In genomic region chr2:217897816-217898806, GRCh38 we compare ENCODE assay signal across 14 cellular contexts.
DNase-seq lines count a peak whose midpoint lies in the region; ATAC-seq, FAIRE-seq and TF ChIP-seq lines count a peak whose summit lies in the region.
"Had no signal": no experiment of that assay in that cellular context is flagged by ENCODE, and none has a peak within 500 bp of the region (broad histone marks: within the 10 kb centered on the region; RNA-seq: fewer than 3 reads in every experiment).

No MANE protein-coding gene starts in this region.

- POLR2A ChIA-PET in SK-N-SH (lab: Yijun Ruan, JAX) = interaction anchor here (1.4 to 2.1 kb wide), 2 partner anchors 10 to 24 kb away, joined by 3 to 4 read pairs; no protein-coding TSS in a partner anchor

- no peaks in the 10 kb centered on the region for H3K27me3 ChIP-seq in SK-N-SH (ENCODE audit: insufficient read depth)
- no peaks in the 10 kb centered on the region for H3K27me3 ChIP-seq in left ventricle myocardium inferior (ENCODE audit: low read depth)
- H3K27me3 ChIP-seq in aorta (ENCODE audit: control insufficient read depth in 1 of 2, insufficient read depth in 2 of 2, low read length in 1 of 2) = no peaks in the 10 kb centered on the region

- H2AFZ ChIP-seq in SK-N-SH (ENCODE audit: low read depth) = no peak overlapping the region

- TF ChIP-seq RAD21 in SK-N-SH (IDR thresholded peaks at IDR 0.05; ENCODE audit: low read length) = no peak

- H3K27ac ChIP-seq in SK-N-SH (ENCODE audit: low read depth in 2 of 2, low read length in 1 of 2) (peak overlapping the region; percentile 34 to 52; a peak in 1 of 4 replicates), left ventricle myocardium inferior (replicated peaks) (peak overlapping the region; percentile 95), aorta (ENCODE audit: low read depth in 1 of 2, low read length in 2 of 2) (peak overlapping the region; percentile 79 to 91)

- intact Hi-C loops in left ventricle myocardium inferior (cut with micrococcal nuclease) = no loop called here
- intact Hi-C loops in aorta (cut with DNase I) = loop anchor here (5.0 kb wide), 2 partner anchors 36 to 89 kb away; no protein-coding TSS in a partner anchor

- no peak for TF ChIP-seq EP300 in SK-N-SH (IDR thresholded peaks at IDR 0.05; ENCODE audit: borderline replicate concordance in 1 of 2, low read depth in 1 of 2, low read length in 1 of 2)

- H3K4me1 ChIP-seq in SK-N-SH (ENCODE audit: control insufficient read depth in 1 of 2, insufficient read depth in 2 of 2, low read depth in 1 of 2, low read length in 1 of 2) = peaks cover 9 to 32% of the 10 kb centered on the region in 2 experiments; a peak in 2 of 4 replicates
- peaks cover 87% of the 10 kb centered on the region for H3K4me1 ChIP-seq in left ventricle myocardium inferior
- peaks cover 1 to 3% of the 10 kb centered on the region in 2 donors for H3K4me1 ChIP-seq in aorta (ENCODE audit: control insufficient read depth in 1 of 2, insufficient read depth in 2 of 2, low read length in 2 of 2)

- no peak overlapping the region for H3K4me3 ChIP-seq in SK-N-SH (ENCODE audit: low read depth in 2 of 2, low read length in 1 of 2)
- peak overlapping the region; percentile 2 for H3K4me3 ChIP-seq in left ventricle myocardium inferior
- no peak overlapping the region for H3K4me3 ChIP-seq in aorta (ENCODE audit: low read length in 2 of 2)

- H3K79me2 ChIP-seq in SK-N-SH (ENCODE audit: insufficient read depth) = peaks cover 76% of the 10 kb centered on the region

- H3K9me2 ChIP-seq in SK-N-SH = no peaks in the 10 kb centered on the region

- TF ChIP-seq CTCF in SK-N-SH (IDR thresholded peaks at IDR 0.05) (no peak), left ventricle myocardium inferior (IDR thresholded peaks at IDR 0.05; ENCODE audit: borderline replicate concordance) (no peak)

- H3K4me2 ChIP-seq in SK-N-SH = no peak overlapping the region

- H3K9ac ChIP-seq in SK-N-SH = no peak overlapping the region

- no peak for FAIRE-seq in RCC 7860 (lab: Jason Lieb, UNC)

- ATAC-seq in SK-N-SH treated with all-trans-retinoic acid at 6 μM for 48 hours (no peak), aorta (ENCODE audit: low FRiP score) (peak; percentile 53), GM21526 (IDR thresholded peaks at IDR 0.05; ENCODE audit: low FRiP score, unreplicated experiment) (no peak), GM21737 (IDR thresholded peaks at IDR 0.05; ENCODE audit: unreplicated experiment) (no peak)
- ATAC-seq: naive thymus-derived CD8-positive, alpha-beta T cell had no signal

- peaks cover 56% of the 10 kb centered on the region for H4K20me1 ChIP-seq in SK-N-SH (ENCODE audit: insufficient read depth)

- peaks cover 23% of the 10 kb centered on the region for H3F3A ChIP-seq in SK-N-SH (replicated peaks; ENCODE audit: insufficient read depth)

- H3K36me3 ChIP-seq in SK-N-SH (replicated peaks in 1 of 2; ENCODE audit: control insufficient read depth in 1 of 2, insufficient read depth in 2 of 2, low read length in 1 of 2) = peaks cover 40 to 49% of the 10 kb centered on the region in 2 experiments
- peaks cover 84% of the 10 kb centered on the region for H3K36me3 ChIP-seq in left ventricle myocardium inferior
- peaks cover 0 to 22% of the 10 kb centered on the region in 2 donors for H3K36me3 ChIP-seq in aorta (ENCODE audit: control insufficient read depth in 1 of 2, insufficient read depth in 2 of 2, low read length in 1 of 2)

- no peaks in the 10 kb centered on the region for H3K9me3 ChIP-seq in SK-N-SH
- no peaks in the 10 kb centered on the region for H3K9me3 ChIP-seq in left ventricle myocardium inferior (replicated peaks)
- H3K9me3 ChIP-seq in aorta (ENCODE audit: control insufficient read depth, low read length) = no peaks in the 10 kb centered on the region

- CTCF ChIA-PET in SK-N-SH (lab: Yijun Ruan, JAX) = interaction anchor here (0.8 to 3.3 kb wide), 15 partner anchors 8 to 171 kb away, joined by 3 to 23 read pairs (median 5); partner anchors contain the start of gene RUFY4

- 92% methylated on average over 12 of the region's 23 CpGs for WGBS in SK-N-SH (ENCODE audit: low lambda C conversion rate)
- WGBS in aorta, 2 donors = 26 to 27% methylated on average over 23 of the region's 23 CpGs

- DNase-seq in SK-N-SH = no peak
- DNase-seq in left ventricle myocardium inferior = peak; percentile 57
- peak; percentile 68 for DNase-seq in pons (ENCODE audit: low spot score)
- DNase-seq in aorta = no peak
- DNase-seq in RCC 7860 (ENCODE audit: low spot score) = no peak
- DNase-seq: 8988T; activated CD4-positive, alpha-beta T cell treated with anti-CD3 and anti-CD28 coated beads for 1 hour; dermis blood vessel endothelial cell; KBM-7; naive thymus-derived CD8-positive, alpha-beta T cell; stimulated activated CD4-positive, alpha-beta T cell treated with anti-CD3 and anti-CD28 coated beads, Interleukin-2, amount 100 ng/mL, for 24 hours had no signal

TF ChIP-seq in SK-N-SH, 30 proteins besides CTCF, POLR2A, EP300 and RAD21:
- TF ChIP-seq ELF1 (IDR thresholded peaks at IDR 0.05) = no peak
- TF ChIP-seq CHD2 (IDR thresholded peaks at IDR 0.05; ENCODE audit: low read length, partially characterized antibody) = no peak

TF ChIP-seq in SK-N-SH treated with all-trans-retinoic acid at 6 μM for 48 hours, 23 proteins besides CTCF, POLR2A, EP300 and RAD21:
- TF ChIP-seq CSDC2 (CRISPR knock-in tag; IDR thresholded peaks at IDR 0.05) (no peak), ESRRG (CRISPR knock-in tag; IDR thresholded peaks at IDR 0.05) (no peak), OSR1 (CRISPR knock-in tag; IDR thresholded peaks at IDR 0.05) (no peak), ZNF8 (CRISPR knock-in tag; IDR thresholded peaks at IDR 0.05) (no peak), BACH2 (CRISPR knock-in tag; IDR thresholded peaks at IDR 0.05; ENCODE audit: borderline replicate concordance) (no peak), TCF4 (CRISPR knock-in tag; IDR thresholded peaks at IDR 0.05; ENCODE audit: borderline replicate concordance) (no peak), ZNF565 (CRISPR knock-in tag; conservative IDR thresholded peaks at IDR 0.05; ENCODE audit: low read depth) (no peak), CSRNP3 (CRISPR knock-in tag; IDR thresholded peaks at IDR 0.05) (no peak), ARNTL (CRISPR knock-in tag; IDR thresholded peaks at IDR 0.05; ENCODE audit: borderline replicate concordance, low read depth) (no peak), ZNF70 (CRISPR knock-in tag; IDR thresholded peaks at IDR 0.05) (no peak), SNAI2 (CRISPR knock-in tag; IDR thresholded peaks at IDR 0.05) (no peak), ZC3H10 (CRISPR knock-in tag; IDR thresholded peaks at IDR 0.05) (no peak), RARB (CRISPR knock-in tag; IDR thresholded peaks at IDR 0.05) (no peak)

Comparison
In these comparisons a context has a peak if more than half of its experiments do, and no peak if none do; other contexts are left out.
1. DNase-seq: peak in left ventricle myocardium inferior (single experiment) and pons (single experiment); none in SK-N-SH (single experiment), aorta (0 of 2) and RCC 7860 (single experiment).
2. H3K27ac ChIP-seq: peak in every context shown above with its lines; median percentile 95 in left ventricle myocardium inferior; 85 in aorta; 43 in SK-N-SH.